In genomic region chr13:61880576-61881283, GRCh38 we compare ENCODE assay signal across 8 cellular contexts.
DNase-seq lines count a peak whose midpoint lies in the region; ATAC-seq and TF ChIP-seq lines count a peak whose summit lies in the region.

No MANE protein-coding gene starts in this region.

- peaks cover 23% of the 10 kb centered on the region in 2 donors for H3K9me3 Mint-ChIP-seq in stimulated activated naive CD8-positive, alpha-beta T cell treated with anti-CD3 and anti-CD28 coated beads, Interleukin-15, amount 100 ng/mL, for 72 hours
- H3K9me3 Mint-ChIP-seq in activated T-helper 2 cell treated with anti-CD3 and anti-CD28 coated beads, Interferon-gamma antibody, Interleukin-2, Interleukin-4, amounts not matched to agents 10 μg/mL and 5 μg/mL and 100 μg/mL, durations not matched to agents 14 hours and 24 hours and 36 hours: peaks cover 23% of the 10 kb centered on the region

- H3K4me3 Mint-ChIP-seq in stimulated activated naive CD8-positive, alpha-beta T cell treated with anti-CD3 and anti-CD28 coated beads, Interleukin-15, amount 100 ng/mL, for 72 hours: no peak overlapping the region
- H3K4me3 Mint-ChIP-seq in activated T-helper 2 cell treated with anti-CD3 and anti-CD28 coated beads, Interferon-gamma antibody, Interleukin-2, Interleukin-4, amounts not matched to agents 10 μg/mL and 5 μg/mL and 100 μg/mL, durations not matched to agents 14 hours and 24 hours and 36 hours (ENCODE audit: low read depth): no peak overlapping the region

- no peak overlapping the region for H3K4me3 ChIP-seq in RWPE2 (ENCODE audit: severe bottlenecking)

- H3K27me3 Mint-ChIP-seq in stimulated activated naive CD8-positive, alpha-beta T cell treated with anti-CD3 and anti-CD28 coated beads, Interleukin-15, amount 100 ng/mL, for 72 hours: no peaks in the 10 kb centered on the region
- no peaks in the 10 kb centered on the region for H3K27me3 Mint-ChIP-seq in activated T-helper 2 cell treated with anti-CD3 and anti-CD28 coated beads, Interferon-gamma antibody, Interleukin-2, Interleukin-4, amounts not matched to agents 10 μg/mL and 5 μg/mL and 100 μg/mL, durations not matched to agents 14 hours and 24 hours and 36 hours (ENCODE audit: low read depth)

- ATAC-seq in stimulated activated naive CD8-positive, alpha-beta T cell treated with anti-CD3 and anti-CD28 coated beads, Interleukin-15, amount 100 ng/mL, for 72 hours: peak; percentile 53
- ATAC-seq in stimulated activated naive CD8-positive, alpha-beta T cell treated with anti-CD3 and anti-CD28 coated beads, Interleukin-15, Interleukin-2, amounts not matched to agents 100 U/mL and 50 U/mL, for 24 hours: no peak
- ATAC-seq in HG03342 (IDR thresholded peaks at IDR 0.05; ENCODE audit: unreplicated experiment) (peak; percentile 89), RWPE2 (ENCODE audit: low read depth) (peak; percentile 88), GM21528 (IDR thresholded peaks at IDR 0.05; ENCODE audit: low FRiP score, unreplicated experiment) (no peak)

- no peaks in the 10 kb centered on the region for H3K9me3 ChIP-seq in RWPE2 (ENCODE audit: severe bottlenecking)

- no peak overlapping the region for H3K27ac Mint-ChIP-seq in stimulated activated naive CD8-positive, alpha-beta T cell treated with anti-CD3 and anti-CD28 coated beads, Interleukin-15, amount 100 ng/mL, for 72 hours
- no peak overlapping the region for H3K27ac Mint-ChIP-seq in activated T-helper 2 cell treated with anti-CD3 and anti-CD28 coated beads, Interferon-gamma antibody, Interleukin-2, Interleukin-4, amounts not matched to agents 10 μg/mL and 5 μg/mL and 100 μg/mL, durations not matched to agents 14 hours and 24 hours and 36 hours

- no peaks in the 10 kb centered on the region for H3K4me1 Mint-ChIP-seq in stimulated activated naive CD8-positive, alpha-beta T cell treated with anti-CD3 and anti-CD28 coated beads, Interleukin-15, amount 100 ng/mL, for 72 hours
- no peaks in the 10 kb centered on the region for H3K4me1 Mint-ChIP-seq in activated T-helper 2 cell treated with anti-CD3 and anti-CD28 coated beads, Interferon-gamma antibody, Interleukin-2, Interleukin-4, amounts not matched to agents 10 μg/mL and 5 μg/mL and 100 μg/mL, durations not matched to agents 14 hours and 24 hours and 36 hours (ENCODE audit: low read depth)

- intact Hi-C loops in activated T-helper 2 cell treated with anti-CD3 and anti-CD28 coated beads, Interferon-gamma antibody, Interleukin-2, Interleukin-4, amounts not matched to agents 10 μg/mL and 5 μg/mL and 100 μg/mL, durations not matched to agents 14 hours and 24 hours and 36 hours (cut with micrococcal nuclease): no loop called here

- H3K4me1 ChIP-seq in RWPE2 (ENCODE audit: insufficient read depth, poor library complexity, severe bottlenecking): no peaks in the 10 kb centered on the region

- H3K27me3 ChIP-seq in RWPE2 (ENCODE audit: insufficient read depth, poor library complexity, severe bottlenecking): peaks cover 6% of the 10 kb centered on the region

- H3K27ac ChIP-seq in RWPE2 (ENCODE audit: poor library complexity, severe bottlenecking): no peak overlapping the region

- no peaks in the 10 kb centered on the region for H3K36me3 Mint-ChIP-seq in activated T-helper 2 cell treated with anti-CD3 and anti-CD28 coated beads, Interferon-gamma antibody, Interleukin-2, Interleukin-4, amounts not matched to agents 10 μg/mL and 5 μg/mL and 100 μg/mL, durations not matched to agents 14 hours and 24 hours and 36 hours (ENCODE audit: low read depth)

- peak; percentile 89 for TF ChIP-seq CTCF in RWPE2 (IDR thresholded peaks at IDR 0.05; ENCODE audit: poor library complexity, severe bottlenecking)

- DNase-seq in stimulated activated naive CD8-positive, alpha-beta T cell treated with anti-CD3 and anti-CD28 coated beads, Interleukin-15, amount 100 ng/mL, for 72 hours: no peak
- DNase-seq in stimulated activated naive CD8-positive, alpha-beta T cell treated with anti-CD3 and anti-CD28 coated beads, Interleukin-15, Interleukin-2, amounts not matched to agents 100 U/mL and 50 U/mL, for 24 hours: no peak
- DNase-seq in RWPE2 (ENCODE audit: low spot score) (no peak), iPS-NIHi11 (ENCODE audit: low spot score) (peak; percentile 59), GM19238 (ENCODE audit: insufficient read length, low spot score) (no peak)
- DNase-seq in activated T-helper 2 cell treated with anti-CD3 and anti-CD28 coated beads, Interferon-gamma antibody, Interleukin-2, Interleukin-4, amounts not matched to agents 10 μg/mL and 5 μg/mL and 100 μg/mL, durations not matched to agents 14 hours and 24 hours and 36 hours (ENCODE audit: low spot score): no peak

- H3K36me3 ChIP-seq in RWPE2 (ENCODE audit: low read depth): no peaks in the 10 kb centered on the region

Comparison
In these comparisons a context has a peak if more than half of its experiments do, and no peak if none do; other contexts are left out.
1. ATAC-seq: peak in stimulated activated naive CD8-positive, alpha-beta T cell treated with anti-CD3 and anti-CD28 coated beads, Interleukin-15, amount 100 ng/mL, for 72 hours (single experiment), HG03342 (single experiment) and RWPE2 (single experiment); none in stimulated activated naive CD8-positive, alpha-beta T cell treated with anti-CD3 and anti-CD28 coated beads, Interleukin-15, Interleukin-2, amounts not matched to agents 100 U/mL and 50 U/mL, for 24 hours (single experiment) and GM21528 (single experiment).